1 cellular context compared by ENCODE assay signal in the genomic region with DNA sequence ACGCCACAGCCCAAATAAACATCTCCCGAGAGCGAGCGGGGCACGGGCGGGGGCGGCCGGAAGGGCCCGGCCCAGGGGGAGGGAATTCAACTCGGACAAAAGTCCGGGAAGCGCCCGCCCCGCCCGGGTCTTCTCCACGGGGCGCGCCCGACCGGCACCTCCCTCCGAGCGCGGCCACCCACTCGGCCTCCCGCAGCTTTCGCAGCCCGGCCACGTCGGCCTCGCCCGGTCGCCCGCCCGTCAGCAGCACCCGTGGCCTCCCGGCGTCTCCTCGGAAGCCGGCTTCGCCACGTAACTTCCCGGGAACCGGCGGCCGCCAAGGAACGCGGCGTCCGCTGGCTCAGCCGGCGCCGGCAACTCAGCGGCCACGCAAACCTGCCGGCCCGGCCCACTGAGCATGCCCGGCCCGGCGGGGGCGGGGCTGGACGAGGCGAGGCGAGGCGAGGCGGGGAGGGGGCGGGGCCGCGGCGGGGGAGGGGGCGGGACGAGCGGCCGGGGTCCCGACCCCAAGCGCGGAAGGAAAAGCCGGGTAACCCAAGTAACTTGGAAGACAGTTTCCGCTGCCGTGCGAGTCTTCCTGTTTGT.
TF ChIP-seq lines count a peak whose summit lies in the region.

A gene (minus strand): TSS at position 369 of the 585 bp plus-strand sequence. CDS start 440 bp downstream, outside the sequence.

TF ChIP-seq in HepG2, 621 proteins besides CTCF, POLR2A, EP300 and RAD21 (continued from another document and continues in another):
- TF ChIP-seq, protein P1, sequence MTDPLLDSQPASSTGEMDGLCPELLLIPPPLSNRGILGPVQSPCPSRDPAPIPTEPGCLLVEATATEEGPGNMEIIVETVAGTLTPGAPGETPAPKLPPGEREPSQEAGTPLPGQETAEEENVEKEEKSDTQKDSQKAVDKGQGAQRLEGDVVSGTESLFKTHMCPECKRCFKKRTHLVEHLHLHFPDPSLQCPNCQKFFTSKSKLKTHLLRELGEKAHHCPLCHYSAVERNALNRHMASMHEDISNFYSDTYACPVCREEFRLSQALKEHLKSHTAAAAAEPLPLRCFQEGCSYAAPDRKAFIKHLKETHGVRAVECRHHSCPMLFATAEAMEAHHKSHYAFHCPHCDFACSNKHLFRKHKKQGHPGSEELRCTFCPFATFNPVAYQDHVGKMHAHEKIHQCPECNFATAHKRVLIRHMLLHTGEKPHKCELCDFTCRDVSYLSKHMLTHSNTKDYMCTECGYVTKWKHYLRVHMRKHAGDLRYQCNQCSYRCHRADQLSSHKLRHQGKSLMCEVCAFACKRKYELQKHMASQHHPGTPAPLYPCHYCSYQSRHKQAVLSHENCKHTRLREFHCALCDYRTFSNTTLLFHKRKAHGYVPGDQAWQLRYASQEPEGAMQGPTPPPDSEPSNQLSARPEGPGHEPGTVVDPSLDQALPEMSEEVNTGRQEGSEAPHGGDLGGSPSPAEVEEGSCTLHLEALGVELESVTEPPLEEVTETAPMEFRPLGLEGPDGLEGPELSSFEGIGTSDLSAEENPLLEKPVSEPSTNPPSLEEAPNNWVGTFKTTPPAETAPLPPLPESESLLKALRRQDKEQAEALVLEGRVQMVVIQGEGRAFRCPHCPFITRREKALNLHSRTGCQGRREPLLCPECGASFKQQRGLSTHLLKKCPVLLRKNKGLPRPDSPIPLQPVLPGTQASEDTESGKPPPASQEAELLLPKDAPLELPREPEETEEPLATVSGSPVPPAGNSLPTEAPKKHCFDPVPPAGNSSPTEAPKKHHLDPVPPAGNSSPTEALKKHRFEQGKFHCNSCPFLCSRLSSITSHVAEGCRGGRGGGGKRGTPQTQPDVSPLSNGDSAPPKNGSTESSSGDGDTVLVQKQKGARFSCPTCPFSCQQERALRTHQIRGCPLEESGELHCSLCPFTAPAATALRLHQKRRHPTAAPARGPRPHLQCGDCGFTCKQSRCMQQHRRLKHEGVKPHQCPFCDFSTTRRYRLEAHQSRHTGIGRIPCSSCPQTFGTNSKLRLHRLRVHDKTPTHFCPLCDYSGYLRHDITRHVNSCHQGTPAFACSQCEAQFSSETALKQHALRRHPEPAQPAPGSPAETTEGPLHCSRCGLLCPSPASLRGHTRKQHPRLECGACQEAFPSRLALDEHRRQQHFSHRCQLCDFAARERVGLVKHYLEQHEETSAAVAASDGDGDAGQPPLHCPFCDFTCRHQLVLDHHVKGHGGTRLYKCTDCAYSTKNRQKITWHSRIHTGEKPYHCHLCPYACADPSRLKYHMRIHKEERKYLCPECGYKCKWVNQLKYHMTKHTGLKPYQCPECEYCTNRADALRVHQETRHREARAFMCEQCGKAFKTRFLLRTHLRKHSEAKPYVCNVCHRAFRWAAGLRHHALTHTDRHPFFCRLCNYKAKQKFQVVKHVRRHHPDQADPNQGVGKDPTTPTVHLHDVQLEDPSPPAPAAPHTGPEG (CRISPR knock-in tag; IDR thresholded peaks at IDR 0.05), result peak; percentile 90
- TF ChIP-seq, protein P2, sequence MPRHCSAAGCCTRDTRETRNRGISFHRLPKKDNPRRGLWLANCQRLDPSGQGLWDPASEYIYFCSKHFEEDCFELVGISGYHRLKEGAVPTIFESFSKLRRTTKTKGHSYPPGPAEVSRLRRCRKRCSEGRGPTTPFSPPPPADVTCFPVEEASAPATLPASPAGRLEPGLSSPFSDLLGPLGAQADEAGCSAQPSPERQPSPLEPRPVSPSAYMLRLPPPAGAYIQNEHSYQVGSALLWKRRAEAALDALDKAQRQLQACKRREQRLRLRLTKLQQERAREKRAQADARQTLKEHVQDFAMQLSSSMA (CRISPR knock-in tag; IDR thresholded peaks at IDR 0.05), result no peak
- no peak for TF ChIP-seq SUZ12 (IDR thresholded peaks at IDR 0.05; ENCODE audit: low read depth, low read length)
- TF ChIP-seq ATRX (CRISPR knock-in tag; IDR thresholded peaks at IDR 0.05; ENCODE audit: borderline replicate concordance), result no peak
- TF ChIP-seq ZNF703 (CRISPR knock-in tag; IDR thresholded peaks at IDR 0.05; ENCODE audit: borderline replicate concordance), result no peak
- TF ChIP-seq, protein P3, sequence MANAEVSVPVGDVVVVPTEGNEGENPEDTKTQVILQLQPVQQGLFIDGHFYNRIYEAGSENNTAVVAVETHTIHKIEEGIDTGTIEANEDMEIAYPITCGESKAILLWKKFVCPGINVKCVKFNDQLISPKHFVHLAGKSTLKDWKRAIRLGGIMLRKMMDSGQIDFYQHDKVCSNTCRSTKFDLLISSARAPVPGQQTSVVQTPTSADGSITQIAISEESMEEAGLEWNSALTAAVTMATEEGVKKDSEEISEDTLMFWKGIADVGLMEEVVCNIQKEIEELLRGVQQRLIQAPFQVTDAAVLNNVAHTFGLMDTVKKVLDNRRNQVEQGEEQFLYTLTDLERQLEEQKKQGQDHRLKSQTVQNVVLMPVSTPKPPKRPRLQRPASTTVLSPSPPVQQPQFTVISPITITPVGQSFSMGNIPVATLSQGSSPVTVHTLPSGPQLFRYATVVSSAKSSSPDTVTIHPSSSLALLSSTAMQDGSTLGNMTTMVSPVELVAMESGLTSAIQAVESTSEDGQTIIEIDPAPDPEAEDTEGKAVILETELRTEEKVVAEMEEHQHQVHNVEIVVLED (CRISPR knock-in tag; IDR thresholded peaks at IDR 0.05; ENCODE audit: borderline replicate concordance), result no peak
- no peak for TF ChIP-seq ZBTB3 (CRISPR knock-in tag; IDR thresholded peaks at IDR 0.05; ENCODE audit: borderline replicate concordance, low read depth)
- no peak for TF ChIP-seq ZNF510 (CRISPR knock-in tag; IDR thresholded peaks at IDR 0.05; ENCODE audit: low read depth)
- TF ChIP-seq ZNF496 (CRISPR knock-in tag; IDR thresholded peaks at IDR 0.05; ENCODE audit: insufficient replicate concordance), result no peak
- no peak for TF ChIP-seq ZNF780A (CRISPR knock-in tag; IDR thresholded peaks at IDR 0.05)
- TF ChIP-seq HOXA5 (CRISPR knock-in tag; IDR thresholded peaks at IDR 0.05), result peak; percentile 22; the same call in 1 of the 2 replicates
- peak; percentile 59 for TF ChIP-seq CCDC6 (CRISPR knock-in tag; IDR thresholded peaks at IDR 0.05)
- no peak for TF ChIP-seq BRCA1 (CRISPR knock-in tag; IDR thresholded peaks at IDR 0.05)
- TF ChIP-seq SAFB2 (CRISPR knock-in tag; IDR thresholded peaks at IDR 0.05; ENCODE audit: borderline replicate concordance, low read depth), result peak; percentile 53; the same call in 1 of the 2 replicates
- peak; percentile 45; the same call in 1 of the 2 replicates for TF ChIP-seq TMF1 (CRISPR knock-in tag; IDR thresholded peaks at IDR 0.05; ENCODE audit: low read depth)
- TF ChIP-seq HMG20A (CRISPR knock-in tag; IDR thresholded peaks at IDR 0.05; ENCODE audit: borderline replicate concordance), result no peak
- peak; percentile 75 for TF ChIP-seq SAP130 (CRISPR knock-in tag; IDR thresholded peaks at IDR 0.05; ENCODE audit: low read depth)
- no peak for TF ChIP-seq PTBP1 (IDR thresholded peaks at IDR 0.05; ENCODE audit: low read depth, low read length, poor library complexity, severe bottlenecking)
- peak; percentile 83 for TF ChIP-seq PHF8 (CRISPR knock-in tag; IDR thresholded peaks at IDR 0.05)
- TF ChIP-seq ZNF672 (CRISPR knock-in tag; IDR thresholded peaks at IDR 0.05), result no peak
- TF ChIP-seq, protein P4, sequence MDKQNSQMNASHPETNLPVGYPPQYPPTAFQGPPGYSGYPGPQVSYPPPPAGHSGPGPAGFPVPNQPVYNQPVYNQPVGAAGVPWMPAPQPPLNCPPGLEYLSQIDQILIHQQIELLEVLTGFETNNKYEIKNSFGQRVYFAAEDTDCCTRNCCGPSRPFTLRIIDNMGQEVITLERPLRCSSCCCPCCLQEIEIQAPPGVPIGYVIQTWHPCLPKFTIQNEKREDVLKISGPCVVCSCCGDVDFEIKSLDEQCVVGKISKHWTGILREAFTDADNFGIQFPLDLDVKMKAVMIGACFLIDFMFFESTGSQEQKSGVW (CRISPR knock-in tag; IDR thresholded peaks at IDR 0.05; ENCODE audit: borderline replicate concordance), result no peak
- TF ChIP-seq, protein P5, sequence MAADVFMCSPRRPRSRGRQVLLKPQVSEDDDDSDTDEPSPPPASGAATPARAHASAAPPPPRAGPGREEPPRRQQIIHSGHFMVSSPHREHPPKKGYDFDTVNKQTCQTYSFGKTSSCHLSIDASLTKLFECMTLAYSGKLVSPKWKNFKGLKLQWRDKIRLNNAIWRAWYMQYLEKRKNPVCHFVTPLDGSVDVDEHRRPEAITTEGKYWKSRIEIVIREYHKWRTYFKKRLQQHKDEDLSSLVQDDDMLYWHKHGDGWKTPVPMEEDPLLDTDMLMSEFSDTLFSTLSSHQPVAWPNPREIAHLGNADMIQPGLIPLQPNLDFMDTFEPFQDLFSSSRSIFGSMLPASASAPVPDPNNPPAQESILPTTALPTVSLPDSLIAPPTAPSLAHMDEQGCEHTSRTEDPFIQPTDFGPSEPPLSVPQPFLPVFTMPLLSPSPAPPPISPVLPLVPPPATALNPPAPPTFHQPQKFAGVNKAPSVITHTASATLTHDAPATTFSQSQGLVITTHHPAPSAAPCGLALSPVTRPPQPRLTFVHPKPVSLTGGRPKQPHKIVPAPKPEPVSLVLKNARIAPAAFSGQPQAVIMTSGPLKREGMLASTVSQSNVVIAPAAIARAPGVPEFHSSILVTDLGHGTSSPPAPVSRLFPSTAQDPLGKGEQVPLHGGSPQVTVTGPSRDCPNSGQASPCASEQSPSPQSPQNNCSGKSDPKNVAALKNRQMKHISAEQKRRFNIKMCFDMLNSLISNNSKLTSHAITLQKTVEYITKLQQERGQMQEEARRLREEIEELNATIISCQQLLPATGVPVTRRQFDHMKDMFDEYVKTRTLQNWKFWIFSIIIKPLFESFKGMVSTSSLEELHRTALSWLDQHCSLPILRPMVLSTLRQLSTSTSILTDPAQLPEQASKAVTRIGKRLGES (CRISPR knock-in tag; IDR thresholded peaks at IDR 0.05; ENCODE audit: borderline replicate concordance), result no peak
- no peak for TF ChIP-seq SALL2 (CRISPR knock-in tag; IDR thresholded peaks at IDR 0.05)
- no peak for TF ChIP-seq ZNF230 (CRISPR knock-in tag; IDR thresholded peaks at IDR 0.05)
- no peak for TF ChIP-seq ZNF761 (CRISPR knock-in tag; conservative IDR thresholded peaks at IDR 0.05)
- TF ChIP-seq ZNF205 (CRISPR knock-in tag; IDR thresholded peaks at IDR 0.05), result no peak
- no peak for TF ChIP-seq ZNF484 (CRISPR knock-in tag; IDR thresholded peaks at IDR 0.05; ENCODE audit: borderline replicate concordance, low read depth)
- TF ChIP-seq TOPORS (CRISPR knock-in tag; IDR thresholded peaks at IDR 0.05), result no peak
- TF ChIP-seq KLF16 (CRISPR knock-in tag; IDR thresholded peaks at IDR 0.05), result no peak
- no peak for TF ChIP-seq ZNF749 (CRISPR knock-in tag; IDR thresholded peaks at IDR 0.05; ENCODE audit: borderline replicate concordance)
- TF ChIP-seq, protein P6, sequence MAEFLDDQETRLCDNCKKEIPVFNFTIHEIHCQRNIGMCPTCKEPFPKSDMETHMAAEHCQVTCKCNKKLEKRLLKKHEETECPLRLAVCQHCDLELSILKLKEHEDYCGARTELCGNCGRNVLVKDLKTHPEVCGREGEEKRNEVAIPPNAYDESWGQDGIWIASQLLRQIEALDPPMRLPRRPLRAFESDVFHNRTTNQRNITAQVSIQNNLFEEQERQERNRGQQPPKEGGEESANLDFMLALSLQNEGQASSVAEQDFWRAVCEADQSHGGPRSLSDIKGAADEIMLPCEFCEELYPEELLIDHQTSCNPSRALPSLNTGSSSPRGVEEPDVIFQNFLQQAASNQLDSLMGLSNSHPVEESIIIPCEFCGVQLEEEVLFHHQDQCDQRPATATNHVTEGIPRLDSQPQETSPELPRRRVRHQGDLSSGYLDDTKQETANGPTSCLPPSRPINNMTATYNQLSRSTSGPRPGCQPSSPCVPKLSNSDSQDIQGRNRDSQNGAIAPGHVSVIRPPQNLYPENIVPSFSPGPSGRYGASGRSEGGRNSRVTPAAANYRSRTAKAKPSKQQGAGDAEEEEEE (CRISPR knock-in tag; IDR thresholded peaks at IDR 0.05; ENCODE audit: borderline replicate concordance), result no peak
- TF ChIP-seq ZNF383 (CRISPR knock-in tag; IDR thresholded peaks at IDR 0.05; ENCODE audit: borderline replicate concordance), result no peak
- TF ChIP-seq, protein P7, sequence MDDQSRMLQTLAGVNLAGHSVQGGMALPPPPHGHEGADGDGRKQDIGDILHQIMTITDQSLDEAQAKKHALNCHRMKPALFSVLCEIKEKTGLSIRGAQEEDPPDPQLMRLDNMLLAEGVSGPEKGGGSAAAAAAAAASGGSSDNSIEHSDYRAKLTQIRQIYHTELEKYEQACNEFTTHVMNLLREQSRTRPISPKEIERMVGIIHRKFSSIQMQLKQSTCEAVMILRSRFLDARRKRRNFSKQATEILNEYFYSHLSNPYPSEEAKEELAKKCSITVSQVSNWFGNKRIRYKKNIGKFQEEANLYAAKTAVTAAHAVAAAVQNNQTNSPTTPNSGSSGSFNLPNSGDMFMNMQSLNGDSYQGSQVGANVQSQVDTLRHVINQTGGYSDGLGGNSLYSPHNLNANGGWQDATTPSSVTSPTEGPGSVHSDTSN (CRISPR knock-in tag; IDR thresholded peaks at IDR 0.05; ENCODE audit: borderline replicate concordance), result no peak
- TF ChIP-seq ARNT2 (CRISPR knock-in tag; IDR thresholded peaks at IDR 0.05; ENCODE audit: low read depth), result peak; percentile 82
- TF ChIP-seq KMT2A (CRISPR knock-in tag; IDR thresholded peaks at IDR 0.05), result 0 out of 2 replicates have a peak, but pooled peaks have one; percentile 12
- TF ChIP-seq, protein P8, sequence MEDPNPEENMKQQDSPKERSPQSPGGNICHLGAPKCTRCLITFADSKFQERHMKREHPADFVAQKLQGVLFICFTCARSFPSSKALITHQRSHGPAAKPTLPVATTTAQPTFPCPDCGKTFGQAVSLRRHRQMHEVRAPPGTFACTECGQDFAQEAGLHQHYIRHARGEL (CRISPR knock-in tag; IDR thresholded peaks at IDR 0.05), result no peak
- no peak for TF ChIP-seq CEBPG (CRISPR knock-in tag; IDR thresholded peaks at IDR 0.05)
- 0 out of 2 replicates have a peak, but pooled peaks have one; percentile 29 for TF ChIP-seq ARNTL (CRISPR knock-in tag; IDR thresholded peaks at IDR 0.05)
- no peak for TF ChIP-seq ZNF350 (CRISPR knock-in tag; IDR thresholded peaks at IDR 0.05; ENCODE audit: borderline replicate concordance, low read depth)
- TF ChIP-seq, protein P9, sequence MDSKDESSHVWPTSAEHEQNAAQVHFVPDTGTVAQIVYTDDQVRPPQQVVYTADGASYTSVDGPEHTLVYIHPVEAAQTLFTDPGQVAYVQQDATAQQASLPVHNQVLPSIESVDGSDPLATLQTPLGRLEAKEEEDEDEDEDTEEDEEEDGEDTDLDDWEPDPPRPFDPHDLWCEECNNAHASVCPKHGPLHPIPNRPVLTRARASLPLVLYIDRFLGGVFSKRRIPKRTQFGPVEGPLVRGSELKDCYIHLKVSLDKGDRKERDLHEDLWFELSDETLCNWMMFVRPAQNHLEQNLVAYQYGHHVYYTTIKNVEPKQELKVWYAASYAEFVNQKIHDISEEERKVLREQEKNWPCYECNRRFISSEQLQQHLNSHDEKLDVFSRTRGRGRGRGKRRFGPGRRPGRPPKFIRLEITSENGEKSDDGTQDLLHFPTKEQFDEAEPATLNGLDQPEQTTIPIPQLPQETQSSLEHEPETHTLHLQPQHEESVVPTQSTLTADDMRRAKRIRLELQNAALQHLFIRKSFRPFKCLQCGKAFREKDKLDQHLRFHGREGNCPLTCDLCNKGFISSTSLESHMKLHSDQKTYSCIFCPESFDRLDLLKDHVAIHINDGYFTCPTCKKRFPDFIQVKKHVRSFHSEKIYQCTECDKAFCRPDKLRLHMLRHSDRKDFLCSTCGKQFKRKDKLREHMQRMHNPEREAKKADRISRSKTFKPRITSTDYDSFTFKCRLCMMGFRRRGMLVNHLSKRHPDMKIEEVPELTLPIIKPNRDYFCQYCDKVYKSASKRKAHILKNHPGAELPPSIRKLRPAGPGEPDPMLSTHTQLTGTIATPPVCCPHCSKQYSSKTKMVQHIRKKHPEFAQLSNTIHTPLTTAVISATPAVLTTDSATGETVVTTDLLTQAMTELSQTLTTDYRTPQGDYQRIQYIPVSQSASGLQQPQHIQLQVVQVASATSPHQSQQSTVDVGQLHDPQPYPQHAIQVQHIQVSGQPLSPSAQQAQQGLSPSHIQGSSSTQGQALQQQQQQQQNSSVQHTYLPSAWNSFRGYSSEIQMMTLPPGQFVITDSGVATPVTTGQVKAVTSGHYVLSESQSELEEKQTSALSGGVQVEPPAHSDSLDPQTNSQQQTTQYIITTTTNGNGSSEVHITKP (CRISPR knock-in tag; IDR thresholded peaks at IDR 0.05; ENCODE audit: low read depth), result no peak
- TF ChIP-seq NFIB (CRISPR knock-in tag; IDR thresholded peaks at IDR 0.05; ENCODE audit: borderline replicate concordance), result no peak
